In the genomic region with DNA sequence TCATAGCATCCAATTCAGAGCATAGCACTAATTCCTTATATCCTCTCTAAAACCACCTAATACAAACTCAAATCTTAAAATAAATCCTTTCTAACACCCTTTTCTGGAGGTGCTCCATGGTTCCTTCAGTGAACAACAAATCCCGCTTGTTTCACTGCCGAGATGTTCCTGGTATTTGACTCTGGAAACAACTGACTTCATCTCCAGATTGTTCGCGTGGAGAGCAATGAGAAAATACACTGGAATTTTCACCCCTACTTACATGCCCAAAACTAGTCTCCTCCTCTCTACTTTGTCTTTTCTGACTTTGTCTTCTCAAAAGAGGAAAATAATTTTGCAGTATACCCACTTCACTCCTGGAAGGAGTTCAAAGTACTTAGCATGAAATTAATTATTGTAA, we compare ENCODE assay signal across 10 cellular contexts.
DNase-seq lines count a peak whose midpoint lies in the region; ATAC-seq and TF ChIP-seq lines count a peak whose summit lies in the region.
"Had no signal": no experiment of that assay in that cellular context is flagged by ENCODE, and none has a peak within 500 bp of the region (broad histone marks: within the 10 kb centered on the region; RNA-seq: fewer than 3 reads in every experiment).

No MANE protein-coding gene starts in this region.

- no peaks in the 10 kb centered on the region for H3K36me3 ChIP-seq in NT2/D1 (ENCODE audit: insufficient read depth, insufficient read length, low read length)

- ATAC-seq in omental fat pad (ENCODE audit: low FRiP score): peak; percentile 37
- ATAC-seq: activated CD8-positive, alpha-beta T cell treated with anti-CD3 and anti-CD28 coated beads, Interleukin-2, amount 10 ng/mL, durations not matched to agents 7 days and 5 days had no signal

- H3K4me3 ChIP-seq in NT2/D1 (ENCODE audit: insufficient read length, low read depth) (no peak overlapping the region), fibroblast of mammary gland (ENCODE audit: control insufficient read depth, low read depth, low read length) (no peak overlapping the region)

- DNase-seq in AG08395 (ENCODE audit: low spot score): peak; percentile 7
- DNase-seq in NT2/D1 (ENCODE audit: low read depth, low spot score): no peak
- peak; percentile 24 for DNase-seq in fibroblast of mammary gland (ENCODE audit: low read depth)
- DNase-seq in omental fat pad (ENCODE audit: low spot score): no peak
- DNase-seq in NCI-H524 treated with DMSO at 0.1 percent for 48 hours (lab: John Stamatoyannopoulos, UW): no peak
- no peak for DNase-seq in NCI-H2196 treated with DMSO at 0.1 percent for 48 hours (lab: John Stamatoyannopoulos, UW; ENCODE audit: unreplicated experiment)
- no peak for DNase-seq in retina
- no peak for DNase-seq in stimulated activated CD4-positive, alpha-beta T cell treated with anti-CD3 and anti-CD28 coated beads, Interleukin-4, amount 100 ng/mL, for 24 hours
- DNase-seq: effector memory CD4-positive, alpha-beta T cell had no signal

- H3K4me1 ChIP-seq in NT2/D1 (ENCODE audit: insufficient read depth, insufficient read length): peaks cover 2% of the 10 kb centered on the region

- TF ChIP-seq CTCF in fibroblast of mammary gland (conservative IDR thresholded peaks at IDR 0.05; ENCODE audit: control insufficient read depth, insufficient read depth, low read depth, low read length): no peak
- no peak for TF ChIP-seq CTCF in omental fat pad (IDR thresholded peaks at IDR 0.05)

- no peaks in the 10 kb centered on the region for H3K9me3 ChIP-seq in NT2/D1 (ENCODE audit: insufficient read depth, low read length)

- H3K9ac ChIP-seq in NT2/D1 (ENCODE audit: insufficient read length, low read depth): peak overlapping the region; percentile 53

- H3K27me3 ChIP-seq in NT2/D1 (ENCODE audit: insufficient read depth, insufficient read length): no peaks in the 10 kb centered on the region

Comparison
In these comparisons a context has a peak if more than half of its experiments do, and no peak if none do; other contexts are left out.
1. DNase-seq: peak in AG08395 (single experiment) and fibroblast of mammary gland (single experiment); none in NT2/D1 (single experiment), omental fat pad (single experiment), NCI-H524 treated with DMSO at 0.1 percent for 48 hours (single experiment), NCI-H2196 treated with DMSO at 0.1 percent for 48 hours (single experiment), retina (single experiment) and stimulated activated CD4-positive, alpha-beta T cell treated with anti-CD3 and anti-CD28 coated beads, Interleukin-4, amount 100 ng/mL, for 24 hours (single experiment).